In the genomic region with DNA sequence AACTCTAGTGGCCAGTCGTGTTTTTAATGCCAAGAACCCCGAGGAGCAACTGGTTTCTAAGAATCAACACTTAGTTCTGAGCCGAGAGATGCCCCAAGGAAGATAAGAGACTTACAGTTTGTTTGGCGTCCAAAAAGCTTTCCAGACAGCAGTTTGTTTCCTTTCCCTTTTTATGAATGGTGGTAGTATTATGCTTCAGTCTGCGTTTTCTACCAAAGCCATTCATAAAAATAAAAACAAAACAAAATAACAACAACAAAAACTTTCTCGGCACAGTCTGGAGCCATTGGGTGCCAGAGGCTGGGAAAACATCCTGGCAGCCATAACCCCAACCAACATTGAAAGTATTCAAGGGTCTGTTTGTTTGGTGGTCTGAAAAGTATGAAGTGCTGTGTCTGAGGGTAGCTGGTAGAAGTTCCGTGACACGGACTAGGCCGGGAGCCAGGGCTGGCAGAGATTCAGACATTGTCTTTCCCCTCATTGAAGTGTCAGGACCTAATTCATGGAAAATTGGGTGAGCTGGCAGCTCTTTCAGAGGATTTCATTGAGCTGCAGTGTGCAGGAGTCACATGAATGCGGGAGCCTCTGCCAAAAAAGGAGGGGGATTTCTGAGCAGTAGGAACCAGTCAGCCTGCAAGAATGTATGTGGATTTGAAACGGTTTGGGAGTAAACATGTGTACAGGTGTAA, we compare ENCODE assay signal across 8 cellular contexts.
A peak's percentile ranks its signal among the peaks of the same experiment; 100 is the strongest.
DNase-seq lines count a peak whose midpoint lies in the region; ATAC-seq, FAIRE-seq and TF ChIP-seq lines count a peak whose summit lies in the region.

No MANE protein-coding gene starts in this region.

- H3K27ac Mint-ChIP-seq in astrocyte (ENCODE audit: unreplicated experiment) = peak overlapping the region; percentile 98

- peaks cover 45% of the 10 kb centered on the region for H3K4me1 ChIP-seq in astrocyte (ENCODE audit: insufficient read depth, low read length)
- H3K4me1 ChIP-seq in hepatocyte (ENCODE audit: insufficient read depth) = peaks cover 10% of the 10 kb centered on the region
- peaks cover 0 to 7% of the 10 kb centered on the region in 2 donors for H3K4me1 ChIP-seq in gastrocnemius medialis

- H3K4me2 ChIP-seq in astrocyte (ENCODE audit: low read length) = peak overlapping the region; percentile 52
- H3K4me2 ChIP-seq in hepatocyte = peak overlapping the region; percentile 52

- TF ChIP-seq POLR2A in gastrocnemius medialis (IDR thresholded peaks at IDR 0.05) = no peak

- no peaks in the 10 kb centered on the region for H3K27me3 Mint-ChIP-seq in astrocyte (ENCODE audit: low read depth, unreplicated experiment)

- H3K9ac ChIP-seq in astrocyte (ENCODE audit: low read length) = peak overlapping the region; percentile 65

- H3K79me2 ChIP-seq in astrocyte (ENCODE audit: insufficient read depth, low read length) (peaks cover 89% of the 10 kb centered on the region), hepatocyte (no peaks in the 10 kb centered on the region)

- H3K9me2 ChIP-seq in hepatocyte (replicated peaks; ENCODE audit: insufficient read depth) = no peaks in the 10 kb centered on the region

- H4K20me1 ChIP-seq in astrocyte (ENCODE audit: insufficient read depth, low read length) = peaks cover 33% of the 10 kb centered on the region
- H4K20me1 ChIP-seq in hepatocyte (ENCODE audit: insufficient read depth, poor library complexity, severe bottlenecking) = no peaks in the 10 kb centered on the region

- no peaks in the 10 kb centered on the region for H3K9me3 Mint-ChIP-seq in astrocyte (ENCODE audit: unreplicated experiment)

- H3K27me3 ChIP-seq in astrocyte (ENCODE audit: insufficient read depth, low read length) = no peaks in the 10 kb centered on the region
- H3K27me3 ChIP-seq in hepatocyte = no peaks in the 10 kb centered on the region
- peaks cover 0 to 7% (median 0%) of the 10 kb centered on the region in 3 donors for H3K27me3 ChIP-seq in gastrocnemius medialis

- TF ChIP-seq CTCF in astrocyte (IDR thresholded peaks at IDR 0.05; ENCODE audit: insufficient read depth, low read depth, low read length) (no peak), hepatocyte (IDR thresholded peaks at IDR 0.05; ENCODE audit: poor library complexity) (no peak), gastrocnemius medialis (IDR thresholded peaks at IDR 0.05 in 4 of 5, conservative IDR thresholded peaks at IDR 0.05 in 1 of 5) (no peak)

- H3K36me3 Mint-ChIP-seq in astrocyte (ENCODE audit: low read depth, unreplicated experiment) = peaks cover 4% of the 10 kb centered on the region

- H3K4me3 ChIP-seq in astrocyte (ENCODE audit: insufficient read depth, low read depth, low read length) (peak overlapping the region; percentile 4), hepatocyte (no peak overlapping the region), gastrocnemius medialis (no peak overlapping the region)

- H3K9me3 ChIP-seq in astrocyte (ENCODE audit: insufficient read depth, low read depth, low read length) (no peaks in the 10 kb centered on the region), hepatocyte (ENCODE audit: low read depth) (no peaks in the 10 kb centered on the region), gastrocnemius medialis (no peaks in the 10 kb centered on the region)

- in situ Hi-C loops in gastrocnemius medialis (cut with MboI; ENCODE audit: low sequenced_read_pairs in 4 of 4) = no loop called here

- 39% methylated on average over 11 of the region's 11 CpGs for WGBS in hepatocyte (ENCODE audit: low lambda C conversion rate, missing lambda C conversion rate)

- no peak overlapping the region for H3K4me3 Mint-ChIP-seq in astrocyte (ENCODE audit: unreplicated experiment)

- peaks cover 53% of the 10 kb centered on the region for H3K4me1 Mint-ChIP-seq in astrocyte (ENCODE audit: low read depth, unreplicated experiment)

- peak; percentile 86 for FAIRE-seq in astrocyte (lab: Jason Lieb, UNC)

- peak overlapping the region; percentile 86 for H3K27ac ChIP-seq in astrocyte (ENCODE audit: low read depth, low read length)
- H3K27ac ChIP-seq in hepatocyte = peak overlapping the region; percentile 55
- peak overlapping the region in 1 of 4 donors; percentile 14 for H3K27ac ChIP-seq in gastrocnemius medialis

- intact Hi-C loops in gastrocnemius medialis (cut with DNase I; ENCODE audit: low total_unique reads) = no loop called here

- ATAC-seq in gastrocnemius medialis (peak; percentile 56 to 61), GM21576 (IDR thresholded peaks at IDR 0.05; ENCODE audit: unreplicated experiment) (no peak), HG03280 (IDR thresholded peaks at IDR 0.05; ENCODE audit: unreplicated experiment) (no peak), GM18520 (IDR thresholded peaks at IDR 0.05; ENCODE audit: unreplicated experiment) (no peak), HG02588 (IDR thresholded peaks at IDR 0.05; ENCODE audit: unreplicated experiment) (no peak)

- peak; percentile 89 for DNase-seq in HCEC 1CT
- peak; percentile 98 for DNase-seq in astrocyte (ENCODE audit: low read depth)
- DNase-seq in hepatocyte (ENCODE audit: low spot score) = peak; percentile 81
- peak; percentile 11 to 19 for DNase-seq in gastrocnemius medialis

- peaks cover 21% of the 10 kb centered on the region for H3K36me3 ChIP-seq in astrocyte (ENCODE audit: insufficient read depth, low read length)
- no peaks in the 10 kb centered on the region for H3K36me3 ChIP-seq in hepatocyte (replicated peaks; ENCODE audit: insufficient read depth, low read depth)
- H3K36me3 ChIP-seq in gastrocnemius medialis = no peaks in the 10 kb centered on the region

- H2AFZ ChIP-seq in astrocyte (ENCODE audit: low read depth, low read length) (no peak overlapping the region), hepatocyte (no peak overlapping the region)

Comparison
In these comparisons a context has a peak if more than half of its experiments do, and no peak if none do; other contexts are left out.
1. DNase-seq: peak in every context shown above with its lines; median percentile 98 in astrocyte; 89 in HCEC 1CT; 81 in hepatocyte; 15 in gastrocnemius medialis.
2. ATAC-seq: peak in gastrocnemius medialis (2 of 2); none in GM21576 (single experiment), HG03280 (single experiment), GM18520 (single experiment) and HG02588 (single experiment).